12 cellular contexts compared by ENCODE assay signal in the genomic region with DNA sequence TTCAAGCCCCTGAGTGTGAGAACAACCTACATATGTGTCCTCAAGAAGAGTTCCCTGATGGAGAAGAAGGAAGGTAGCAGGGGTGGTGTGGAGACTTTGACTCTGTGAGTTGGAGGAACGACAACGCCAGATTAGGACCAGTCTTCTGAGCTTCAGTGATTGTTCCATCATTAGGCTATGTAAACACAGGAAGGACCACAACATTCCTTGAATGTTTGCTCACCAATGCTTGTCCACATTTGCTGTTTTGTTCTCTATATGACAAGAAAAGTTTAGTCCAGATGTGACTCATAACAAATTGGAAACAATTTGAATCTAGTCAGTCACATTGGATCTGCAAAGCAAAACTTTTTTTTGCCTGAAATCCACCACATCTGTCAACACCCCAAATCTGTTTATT.
DNase-seq lines count a peak whose midpoint lies in the region; ATAC-seq and TF ChIP-seq lines count a peak whose summit lies in the region.
"Had no signal": no experiment of that assay in that cellular context is flagged by ENCODE, and none has a peak within 500 bp of the region (broad histone marks: within the 10 kb centered on the region; RNA-seq: fewer than 3 reads in every experiment).

No MANE protein-coding gene starts in this region.

- TF ChIP-seq CTCF in foreskin keratinocyte (conservative IDR thresholded peaks at IDR 0.05) (no peak), stomach (IDR thresholded peaks at IDR 0.05) (no peak), A673 (conservative IDR thresholded peaks at IDR 0.05; ENCODE audit: low read depth, low read length) (no peak)

- peak overlapping the region; percentile 95 for H3K27ac Mint-ChIP-seq in T-helper 1 cell treated with Interleukin-12 subunit alpha and Interleukin-12 subunit beta and Interleukin-4 antibody, amounts not matched to agents 30 μg/mL and 1 μg/mL, for 36 hours

- BruUV-seq in A673 (replicated peaks; lab: Mats Ljungman, UMichigan), result no TSS peak

- H3K27ac ChIP-seq in foreskin keratinocyte (no peak overlapping the region), stomach (peak overlapping the region in 3 of 5 donors; percentile 8 to 56 (median 25)), A673 (ENCODE audit: low read depth, low read length, poor library complexity, severe bottlenecking) (no peak overlapping the region)
- H3K27ac ChIP-seq: thoracic aorta had no signal

- TF ChIP-seq POLR2A in stomach (IDR thresholded peaks at IDR 0.05), result no peak

- ATAC-seq in foreskin keratinocyte (peak; percentile 47), HG02870 (IDR thresholded peaks at IDR 0.05; ENCODE audit: unreplicated experiment) (no peak)

- H3K27me3 ChIP-seq in foreskin keratinocyte, result no peaks in the 10 kb centered on the region
- H3K27me3 ChIP-seq in stomach, result no peaks in the 10 kb centered on the region
- H3K27me3 ChIP-seq in A673 (replicated peaks; ENCODE audit: insufficient read depth, low read depth, low read length, poor library complexity), result no peaks in the 10 kb centered on the region

- H3K4me1 Mint-ChIP-seq in T-helper 1 cell treated with Interleukin-12 subunit alpha and Interleukin-12 subunit beta and Interleukin-4 antibody, amounts not matched to agents 30 μg/mL and 1 μg/mL, for 36 hours (ENCODE audit: low read depth), result peaks cover 48% of the 10 kb centered on the region
- H3K4me1 Mint-ChIP-seq: central memory CD8-positive, alpha-beta T cell had no signal

- CTCF ChIA-PET in A673 (lab: Charles Lee), result no interaction called here

- no peak for TF ChIP-seq EP300 in stomach (IDR thresholded peaks at IDR 0.05)

- H3K36me3 ChIP-seq in stomach (no peaks in the 10 kb centered on the region), A673 (ENCODE audit: insufficient read depth, low read length, poor library complexity, severe bottlenecking) (no peaks in the 10 kb centered on the region)
- H3K36me3 ChIP-seq: thoracic aorta had no signal

- H3K4me3 Mint-ChIP-seq in T-helper 1 cell treated with Interleukin-12 subunit alpha and Interleukin-12 subunit beta and Interleukin-4 antibody, amounts not matched to agents 30 μg/mL and 1 μg/mL, for 36 hours, result no peak overlapping the region
- H3K4me3 Mint-ChIP-seq: central memory CD8-positive, alpha-beta T cell had no signal

- no peaks in the 10 kb centered on the region for H3K4me1 ChIP-seq in foreskin keratinocyte
- H3K4me1 ChIP-seq in stomach, result peaks cover 0 to 47% (median 5%) of the 10 kb centered on the region in 4 donors
- no peaks in the 10 kb centered on the region for H3K4me1 ChIP-seq in A673 (ENCODE audit: insufficient read depth, low read length, poor library complexity, severe bottlenecking)

- H3K4me3 ChIP-seq in stomach (no peak overlapping the region), A673 (ENCODE audit: low read depth, low read length, poor library complexity, severe bottlenecking) (no peak overlapping the region)
- H3K4me3 ChIP-seq: thoracic aorta had no signal

- intact Hi-C loops in stomach (cut with DNase I; ENCODE audit: low total_unique reads), result no loop called here
- intact Hi-C loops in A673 (cut with micrococcal nuclease; ENCODE audit: unreplicated experiment), result no loop called here

- POLR2A ChIA-PET in A673 (lab: Charles Lee; ENCODE audit: low non-redundant PET), result no interaction called here

- DNase-seq in T-helper 1 cell (no peak), amniotic epithelial cell (ENCODE audit: low read depth) (peak; percentile 29), foreskin keratinocyte (peak; percentile 32 to 47), stomach (no peak), A673 (ENCODE audit: low spot score) (no peak), NCI-H345 treated with DMSO at 0.1 percent for 48 hours (lab: John Stamatoyannopoulos, UW; ENCODE audit: unreplicated experiment) (no peak)
- DNase-seq: 8988T, NCI-H1436 had no signal

- H3K9me3 ChIP-seq in stomach (no peaks in the 10 kb centered on the region), A673 (ENCODE audit: low read depth, low read length, poor library complexity, severe bottlenecking) (no peaks in the 10 kb centered on the region)
- H3K9me3 ChIP-seq: thoracic aorta had no signal

- no peaks in the 10 kb centered on the region for H3K9me3 Mint-ChIP-seq in T-helper 1 cell treated with Interleukin-12 subunit alpha and Interleukin-12 subunit beta and Interleukin-4 antibody, amounts not matched to agents 30 μg/mL and 1 μg/mL, for 36 hours
- H3K9me3 Mint-ChIP-seq: central memory CD8-positive, alpha-beta T cell had no signal

- H3K27me3 Mint-ChIP-seq in T-helper 1 cell treated with Interleukin-12 subunit alpha and Interleukin-12 subunit beta and Interleukin-4 antibody, amounts not matched to agents 30 μg/mL and 1 μg/mL, for 36 hours (ENCODE audit: low read depth), result no peaks in the 10 kb centered on the region

- 18 to 33% (median 21%) methylated on average over 2 of the region's 2 CpGs for WGBS in stomach, 5 donors

- peaks cover 38% of the 10 kb centered on the region for H3K36me3 Mint-ChIP-seq in T-helper 1 cell treated with Interleukin-12 subunit alpha and Interleukin-12 subunit beta and Interleukin-4 antibody, amounts not matched to agents 30 μg/mL and 1 μg/mL, for 36 hours (ENCODE audit: low read depth)

Comparison
In these comparisons a context has a peak if more than half of its experiments do, and no peak if none do; other contexts are left out.
1. DNase-seq: peak in amniotic epithelial cell (single experiment) and foreskin keratinocyte (2 of 2); none in T-helper 1 cell (0 of 5), stomach (single experiment), A673 (single experiment) and NCI-H345 treated with DMSO at 0.1 percent for 48 hours (single experiment).
2. H3K27ac ChIP-seq: peak in stomach (3 of 5); none in foreskin keratinocyte (single experiment) and A673 (single experiment).